In genomic region chr6:110815260-110816109, GRCh38 we compare ENCODE assay signal across 8 cellular contexts.
A peak's percentile ranks its signal among the peaks of the same experiment; 100 is the strongest.
DNase-seq lines count a peak whose midpoint lies in the region; ATAC-seq and TF ChIP-seq lines count a peak whose summit lies in the region.

CDK19 (minus strand) TSS chr6:110815469; CDS start chr6:110815136, 333 bp downstream.

- no peak for TF ChIP-seq CTCF in AG09319 (IDR thresholded peaks at IDR 0.05; ENCODE audit: low read depth, low read length)

- ATAC-seq in GM19035 (IDR thresholded peaks at IDR 0.05; ENCODE audit: unreplicated experiment), result peak; percentile 70
- ATAC-seq in HG03354 (IDR thresholded peaks at IDR 0.05; ENCODE audit: poor library complexity, severe bottlenecking, unreplicated experiment), result peak; percentile 74
- ATAC-seq in activated CD4-positive, CD25-positive, alpha-beta regulatory T cell treated with anti-CD3 and anti-CD28 coated beads, Interleukin-2, amount 50 U/mL, for 24 hours, result peak; percentile 87 to 88

- DNase-seq in AG09319 (ENCODE audit: extremely low read depth, low read depth), result peak; percentile 93
- peak; percentile 96 for DNase-seq in NCI-H446 treated with DMSO at 0.1 percent for 48 hours (lab: John Stamatoyannopoulos, UW)
- DNase-seq in cerebellar nuclear complex (lab: John Stamatoyannopoulos, UW), result peak; percentile 63 to 85
- peak; percentile 99 for DNase-seq in islet precursor cell
- peak; percentile 96 to 98 (median 97) for DNase-seq in stimulated activated CD4-positive, alpha-beta T cell treated with anti-CD3 and anti-CD28 coated beads, Interleukin-12 subunit alpha, Interleukin-12 subunit beta, amount 100 ng/mL, for 48 hours (ENCODE audit: low read depth in 2 of 3, low spot score in 1 of 3)

Comparison
In these comparisons a context has a peak if more than half of its experiments do, and no peak if none do; other contexts are left out.
1. Peak in every context shown above with its lines: DNase-seq and ATAC-seq.